In the genomic region with DNA sequence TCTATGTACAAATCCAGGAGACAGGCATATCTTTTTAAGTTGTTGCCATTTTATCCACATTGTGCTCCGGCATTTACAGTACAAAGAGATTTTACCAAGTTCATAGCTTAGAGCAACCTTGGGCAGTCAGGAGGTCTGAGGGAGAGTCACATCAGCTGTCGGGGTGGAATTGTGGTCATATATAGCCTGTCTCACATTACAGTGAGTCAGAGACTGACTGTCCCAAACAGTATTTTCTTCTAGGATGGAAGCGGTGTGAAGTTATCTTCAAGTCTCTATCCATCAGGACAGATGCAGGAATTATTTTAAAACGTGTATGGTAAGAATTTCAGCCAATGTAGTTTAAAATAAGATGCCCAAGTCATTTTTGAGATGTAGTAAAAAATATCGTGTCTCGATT, we compare ENCODE assay signal across 1 cellular context.
TF ChIP-seq lines count a peak whose summit lies in the region.

No MANE protein-coding gene starts in this region.

TF ChIP-seq in SK-N-SH, 30 proteins besides CTCF, POLR2A, EP300 and RAD21 (continued from another document):
- TF ChIP-seq, protein P1, sequence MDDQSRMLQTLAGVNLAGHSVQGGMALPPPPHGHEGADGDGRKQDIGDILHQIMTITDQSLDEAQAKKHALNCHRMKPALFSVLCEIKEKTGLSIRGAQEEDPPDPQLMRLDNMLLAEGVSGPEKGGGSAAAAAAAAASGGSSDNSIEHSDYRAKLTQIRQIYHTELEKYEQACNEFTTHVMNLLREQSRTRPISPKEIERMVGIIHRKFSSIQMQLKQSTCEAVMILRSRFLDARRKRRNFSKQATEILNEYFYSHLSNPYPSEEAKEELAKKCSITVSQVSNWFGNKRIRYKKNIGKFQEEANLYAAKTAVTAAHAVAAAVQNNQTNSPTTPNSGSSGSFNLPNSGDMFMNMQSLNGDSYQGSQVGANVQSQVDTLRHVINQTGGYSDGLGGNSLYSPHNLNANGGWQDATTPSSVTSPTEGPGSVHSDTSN (IDR thresholded peaks at IDR 0.05), result peak; percentile 67
- no peak for TF ChIP-seq SIN3A (IDR thresholded peaks at IDR 0.05; ENCODE audit: borderline replicate concordance, low read depth, low read length)
- peak; percentile 47 for TF ChIP-seq JUND (IDR thresholded peaks at IDR 0.05)
- TF ChIP-seq MXI1 (IDR thresholded peaks at IDR 0.05; ENCODE audit: low read depth, low read length), result no peak
